21 cellular contexts compared by ENCODE assay signal in the genomic region with DNA sequence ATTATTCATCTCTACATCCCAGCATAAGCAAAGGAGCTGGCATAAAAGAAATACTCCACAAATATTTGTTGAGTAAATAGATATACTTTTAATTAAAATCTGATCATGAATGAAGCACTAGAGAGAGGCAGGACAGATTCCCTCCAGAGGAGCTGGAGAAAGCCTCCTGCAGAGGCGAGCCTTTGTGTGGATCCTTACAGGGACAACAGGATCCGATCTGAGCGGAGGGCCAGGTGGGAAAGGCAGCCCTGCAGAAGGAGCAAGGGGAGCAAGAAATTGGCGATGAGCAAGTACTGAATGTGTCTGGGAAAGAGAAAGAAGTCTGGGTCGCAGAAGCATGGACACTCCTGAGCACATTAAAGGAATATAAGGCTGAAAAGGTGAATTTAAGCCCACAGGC.
DNase-seq lines count a peak whose midpoint lies in the region; ATAC-seq, FAIRE-seq and TF ChIP-seq lines count a peak whose summit lies in the region.
"Had no signal": no experiment of that assay in that cellular context is flagged by ENCODE, and none has a peak within 500 bp of the region (broad histone marks: within the 10 kb centered on the region; RNA-seq: fewer than 3 reads in every experiment).

No MANE protein-coding gene starts in this region.

- TF ChIP-seq POLR2A in IMR-90 (IDR thresholded peaks at IDR 0.05; ENCODE audit: low read depth, low read length) (no peak), H1 (IDR thresholded peaks at IDR 0.05; ENCODE audit: control extremely low read depth in 1 of 2, low read depth in 2 of 2, low read length in 2 of 2) (no peak)

- FAIRE-seq in H1 (lab: Jason Lieb, UNC) = peak; percentile 71
- FAIRE-seq: D721Med had no signal

- no peak overlapping the region for H2AK9ac ChIP-seq in IMR-90 (replicated peaks; ENCODE audit: low read depth, low read length, poor library complexity)

- H3K27me3 ChIP-seq in IMR-90 (ENCODE audit: control insufficient read depth, insufficient read depth, low read length) (no peaks in the 10 kb centered on the region), H1 (replicated peaks in 1 of 4; ENCODE audit: control insufficient read depth in 3 of 4, extremely low read depth in 1 of 4, insufficient read depth in 3 of 4, low read length in 3 of 4) (no peaks in the 10 kb centered on the region; a peak in 1 of 7 replicates), mesendoderm (ENCODE audit: insufficient read depth, low read length, poor library complexity) (no peaks in the 10 kb centered on the region), subcutaneous abdominal adipose tissue (ENCODE audit: control insufficient read depth in 5 of 5, insufficient read depth in 4 of 5, low read length in 5 of 5) (no peaks in the 10 kb centered on the region), A673 (replicated peaks; ENCODE audit: insufficient read depth, low read depth, low read length, poor library complexity) (no peaks in the 10 kb centered on the region)
- H3K27me3 ChIP-seq: BE2C, MG63 had no signal

- H3K23me2 ChIP-seq in H1 (ENCODE audit: low read depth, low read length) = peaks cover 3% of the 10 kb centered on the region; the same call in 1 of the 2 replicates

- H3K79me2 ChIP-seq in H1 (ENCODE audit: control insufficient read depth in 1 of 2, insufficient read depth in 2 of 2, low read length in 2 of 2) = no peaks in the 10 kb centered on the region
- no peaks in the 10 kb centered on the region for H3K79me2 ChIP-seq in mesendoderm (ENCODE audit: control insufficient read depth, insufficient read depth, low read length)

- ATAC-seq in IMR-90 (ENCODE audit: low read depth) = no peak
- ATAC-seq: SK-N-SH treated with all-trans-retinoic acid at 6 μM for 48 hours had no signal

- WGBS in IMR-90 (ENCODE audit: extremely low coverage in 2 of 2, insufficient read length in 1 of 2), 2 experiments = 86% methylated on average over 1 of the region's 5 CpGs; no CpG with 5 or more reads in 1 of the 2 experiments
- 25% methylated on average over 5 of the region's 5 CpGs; no CpG with 5 or more reads in 1 of the 2 experiments for WGBS in H1 (ENCODE audit: extremely low coverage in 1 of 2, insufficient coverage in 1 of 2, insufficient read length in 1 of 2, insufficient replicate concordance in 2 of 2, low coverage in 1 of 2, low lambda C conversion rate in 2 of 2, missing lambda C conversion rate in 1 of 2), 2 experiments
- no CpG with 5 or more reads among the region's 5 CpGs for WGBS in mesendoderm (ENCODE audit: extremely low coverage, insufficient coverage, low lambda C conversion rate)

- no peak overlapping the region for H3K23ac ChIP-seq in IMR-90 (ENCODE audit: low read depth, low read length)
- no peak overlapping the region for H3K23ac ChIP-seq in H1 (ENCODE audit: insufficient read length)
- H3K23ac ChIP-seq in mesendoderm (ENCODE audit: low read length) = no peak overlapping the region

- H4K20me1 ChIP-seq in IMR-90 (ENCODE audit: insufficient read depth, low read length) (no peaks in the 10 kb centered on the region), H1 (replicated peaks in 1 of 2; ENCODE audit: control insufficient read depth in 1 of 2, insufficient read depth in 2 of 2, low read length in 2 of 2) (no peaks in the 10 kb centered on the region)

- H4K5ac ChIP-seq in IMR-90 (ENCODE audit: low read depth, low read length) (no peak overlapping the region), H1 (ENCODE audit: insufficient read length, low read depth, low read length) (no peak overlapping the region), mesendoderm (ENCODE audit: low read length) (no peak overlapping the region)

- H2AFZ ChIP-seq in IMR-90 (replicated peaks; ENCODE audit: low read length, poor library complexity) = no peak overlapping the region
- H2AFZ ChIP-seq in H1 (ENCODE audit: low read length) = no peak overlapping the region

- no peak overlapping the region for H3K9ac ChIP-seq in IMR-90 (ENCODE audit: low read depth, low read length)
- H3K9ac ChIP-seq in H1 (replicated peaks in 1 of 4; ENCODE audit: extremely low read depth in 1 of 4, low read depth in 3 of 4, low read length in 3 of 4) = no peak overlapping the region
- H3K9ac ChIP-seq in mesendoderm (ENCODE audit: low read length) = no peak overlapping the region
- no peak overlapping the region for H3K9ac ChIP-seq in subcutaneous abdominal adipose tissue (ENCODE audit: low read length in 5 of 5)

- DNase-seq in IMR-90 (no peak), H1 (ENCODE audit: low read depth in 1 of 2, low spot score in 2 of 2) (no peak), mesendoderm (peak; percentile 10), cortex of kidney (lab: John Stamatoyannopoulos, UW) (no peak), A673 (ENCODE audit: low spot score) (no peak), NCI-H1105 treated with DMSO at 0.1 percent for 48 hours (lab: John Stamatoyannopoulos, UW) (no peak)
- DNase-seq: BE2C; CD8-positive, alpha-beta memory T cell; DMS79; HCEC 1CT; MG63; NCI-H1105; NCI-H187; NCI-H2171; NCI-H446 treated with DMSO at 0.1 percent for 48 hours; NK-92 treated with Interleukin-12 subunit alpha and Interleukin-12 subunit beta, amount 100 ng/mL, for 24 hours; OCI-M1; SHP77 treated with DMSO at 0.1 percent for 48 hours had no signal

- H3K4me3 ChIP-seq in IMR-90 (ENCODE audit: insufficient read depth, low read depth, low read length) (no peak overlapping the region), H1 (ENCODE audit: extremely low read depth in 1 of 4, insufficient read depth in 2 of 4, low read depth in 3 of 4, low read length in 4 of 4) (no peak overlapping the region), mesendoderm (ENCODE audit: low read length) (no peak overlapping the region), subcutaneous abdominal adipose tissue (ENCODE audit: low read depth in 1 of 5, low read length in 5 of 5) (no peak overlapping the region), A673 (ENCODE audit: low read depth, low read length, poor library complexity, severe bottlenecking) (no peak overlapping the region)
- H3K4me3 ChIP-seq: MG63 had no signal

- no peak overlapping the region for H3K14ac ChIP-seq in IMR-90 (replicated peaks; ENCODE audit: low read depth, low read length)
- no peak overlapping the region for H3K14ac ChIP-seq in H1 (ENCODE audit: insufficient read length)

- H3K9me3 ChIP-seq in IMR-90 (ENCODE audit: control insufficient read depth, insufficient read depth, low read length) (no peaks in the 10 kb centered on the region), H1 (ENCODE audit: insufficient read depth in 2 of 2, low read depth in 1 of 2, low read length in 1 of 2) (no peaks in the 10 kb centered on the region), subcutaneous abdominal adipose tissue (ENCODE audit: control insufficient read depth in 5 of 5, low read length in 5 of 5) (no peaks in the 10 kb centered on the region), A673 (ENCODE audit: low read depth, low read length, poor library complexity, severe bottlenecking) (no peaks in the 10 kb centered on the region)
- H3K9me3 ChIP-seq: BE2C, MG63 had no signal

- H3K79me1 ChIP-seq in IMR-90 (ENCODE audit: low read depth in 1 of 2, low read length in 2 of 2) (no peaks in the 10 kb centered on the region), H1 (ENCODE audit: low read depth, low read length) (no peaks in the 10 kb centered on the region), mesendoderm (ENCODE audit: low read length) (no peaks in the 10 kb centered on the region)

- H3K4me2 ChIP-seq in IMR-90 (ENCODE audit: low read depth, low read length) = no peak overlapping the region
- H3K4me2 ChIP-seq in H1 (ENCODE audit: insufficient read depth in 1 of 2, low read depth in 2 of 2, low read length in 2 of 2) = no peak overlapping the region
- no peak overlapping the region for H3K4me2 ChIP-seq in mesendoderm (ENCODE audit: low read length)

- no peak for TF ChIP-seq RAD21 in IMR-90 (IDR thresholded peaks at IDR 0.05; ENCODE audit: low read length)
- TF ChIP-seq RAD21 in H1 (IDR thresholded peaks at IDR 0.05 in 1 of 2, conservative IDR thresholded peaks at IDR 0.05 in 1 of 2; ENCODE audit: low read depth in 2 of 2, low read length in 2 of 2) = no peak

- POLR2A ChIA-PET in IMR-90 (lab: Charles Lee; ENCODE audit: unreplicated experiment) = no interaction called here
- POLR2A ChIA-PET in H1 (lab: Charles Lee; ENCODE audit: partially characterized antibody) = no interaction called here
- POLR2A ChIA-PET in A673 (lab: Charles Lee; ENCODE audit: low non-redundant PET) = no interaction called here

- no peak overlapping the region for H2BK15ac ChIP-seq in IMR-90 (ENCODE audit: low read depth, low read length)
- no peak overlapping the region for H2BK15ac ChIP-seq in H1 (ENCODE audit: low read length)
- H2BK15ac ChIP-seq in mesendoderm (replicated peaks; ENCODE audit: low read depth) = no peak overlapping the region

- no peaks in the 10 kb centered on the region for H3K9me1 ChIP-seq in IMR-90 (ENCODE audit: insufficient read depth, low read length)

- H4K8ac ChIP-seq in IMR-90 (ENCODE audit: low read depth in 2 of 2, low read length in 2 of 2) = no peak overlapping the region
- H4K8ac ChIP-seq in H1 (ENCODE audit: extremely low read depth, insufficient read depth, low read length) = no peak overlapping the region
- H4K8ac ChIP-seq in mesendoderm (ENCODE audit: low read depth, low read length) = no peak overlapping the region

- BruUV-seq in IMR-90 (replicated peaks; lab: Mats Ljungman, UMichigan) (no TSS peak), A673 (replicated peaks; lab: Mats Ljungman, UMichigan) (no TSS peak)

- no peak overlapping the region for H2BK20ac ChIP-seq in IMR-90 (ENCODE audit: low read depth, low read length)
- H2BK20ac ChIP-seq in H1 (ENCODE audit: low read length) = no peak overlapping the region

- no peak overlapping the region for H3K18ac ChIP-seq in IMR-90 (ENCODE audit: low read depth, low read length)
- no peak overlapping the region for H3K18ac ChIP-seq in H1 (ENCODE audit: extremely low read depth, low read length)
- no peak overlapping the region for H3K18ac ChIP-seq in mesendoderm (ENCODE audit: low read length)

- H4K91ac ChIP-seq in IMR-90 (ENCODE audit: insufficient read depth, low read depth, low read length) = no peak overlapping the region
- H4K91ac ChIP-seq in H1 (replicated peaks; ENCODE audit: insufficient read length, low read length) = no peak overlapping the region

- no peak overlapping the region for H3K27ac ChIP-seq in IMR-90 (ENCODE audit: insufficient read depth, low read length)
- H3K27ac ChIP-seq in H1 (ENCODE audit: low read depth, low read length) = no peak overlapping the region
- H3K27ac ChIP-seq in mesendoderm (ENCODE audit: low read depth, low read length) = no peak overlapping the region
- peak overlapping the region; percentile 65 for H3K27ac ChIP-seq in subcutaneous abdominal adipose tissue (ENCODE audit: low read depth, low read length)
- H3K27ac ChIP-seq in A673 (ENCODE audit: low read depth, low read length, poor library complexity, severe bottlenecking) = no peak overlapping the region

- intact Hi-C loops in IMR-90 (cut with micrococcal nuclease) (no loop called here), A673 (cut with micrococcal nuclease; ENCODE audit: unreplicated experiment) (no loop called here)

- no peak overlapping the region for H2BK12ac ChIP-seq in H1 (ENCODE audit: low read depth, low read length)

- TF ChIP-seq CTCF in IMR-90 (conservative IDR thresholded peaks at IDR 0.05; ENCODE audit: low read depth, low read length) (no peak), H1 (IDR thresholded peaks at IDR 0.05; ENCODE audit: control extremely low read depth in 1 of 3, insufficient read depth in 1 of 3, low read depth in 1 of 3, low read length in 3 of 3) (no peak), A673 (conservative IDR thresholded peaks at IDR 0.05; ENCODE audit: low read depth, low read length) (no peak)

- H2BK120ac ChIP-seq in IMR-90 (ENCODE audit: low read depth, low read length) (no peak overlapping the region), H1 (replicated peaks; ENCODE audit: low read depth, low read length) (no peak overlapping the region), mesendoderm (ENCODE audit: low read depth, low read length) (no peak overlapping the region)

- dilution Hi-C loops in IMR-90 (cut with HindIII; ENCODE audit: low sequenced_read_pairs, unreplicated experiment) = no loop called here

- CTCF ChIA-PET in IMR-90 (lab: Yijun Ruan, JAX) = interaction anchor here (1.5 kb wide), 1 partner anchor 48 kb away, joined by 3 read pairs; no protein-coding TSS in a partner anchor
- CTCF ChIA-PET in H1 (lab: Charles Lee; ENCODE audit: partially characterized antibody) = no interaction called here
- CTCF ChIA-PET in A673 (lab: Charles Lee) = no interaction called here

- H3K36me3 ChIP-seq in IMR-90 (ENCODE audit: control insufficient read depth, insufficient read depth, low read length) = no peaks in the 10 kb centered on the region
- no peaks in the 10 kb centered on the region for H3K36me3 ChIP-seq in H1 (ENCODE audit: control insufficient read depth in 2 of 4, insufficient read depth in 4 of 4, low read length in 3 of 4)
- H3K36me3 ChIP-seq in mesendoderm (ENCODE audit: control insufficient read depth, insufficient read depth, low read length) = no peaks in the 10 kb centered on the region
- H3K36me3 ChIP-seq in subcutaneous abdominal adipose tissue (ENCODE audit: control insufficient read depth in 5 of 5, insufficient read depth in 5 of 5, low read length in 5 of 5) = peaks cover 0 to 17% (median 4%) of the 10 kb centered on the region in 5 donors
- no peaks in the 10 kb centered on the region for H3K36me3 ChIP-seq in A673 (ENCODE audit: insufficient read depth, low read length, poor library complexity, severe bottlenecking)
- H3K36me3 ChIP-seq: BE2C, MG63 had no signal

- no peak overlapping the region for H3K56ac ChIP-seq in IMR-90 (ENCODE audit: extremely low read depth, insufficient read depth, low read length)
- no peak overlapping the region for H3K56ac ChIP-seq in H1 (replicated peaks; ENCODE audit: insufficient read length, low read depth, low read length)
- no peak overlapping the region for H3K56ac ChIP-seq in mesendoderm (ENCODE audit: low read length)

- in situ Hi-C loops in IMR-90 (cut with MboI; ENCODE audit: low sequenced_read_pairs) = no loop called here

- H2BK5ac ChIP-seq in IMR-90 (ENCODE audit: low read depth, low read length, poor library complexity, severe bottlenecking) (no peak overlapping the region), H1 (ENCODE audit: low read depth, low read length) (no peak overlapping the region), mesendoderm (ENCODE audit: low read length) (no peak overlapping the region)

- H3K4me1 ChIP-seq in IMR-90 (ENCODE audit: control insufficient read depth, insufficient read depth, low read length) = no peaks in the 10 kb centered on the region
- H3K4me1 ChIP-seq in H1 (replicated peaks in 1 of 4; ENCODE audit: control insufficient read depth in 3 of 4, insufficient read depth in 4 of 4, low read length in 3 of 4) = peaks cover 0 to 8% (median 5%) of the 10 kb centered on the region in 4 experiments; a peak in 5 of 7 replicates
- H3K4me1 ChIP-seq in mesendoderm (ENCODE audit: control insufficient read depth, low read depth, low read length) = no peaks in the 10 kb centered on the region
- peaks cover 10 to 72% (median 66%) of the 10 kb centered on the region in 5 donors for H3K4me1 ChIP-seq in subcutaneous abdominal adipose tissue (ENCODE audit: control insufficient read depth in 5 of 5, insufficient read depth in 5 of 5, low read length in 5 of 5)
- H3K4me1 ChIP-seq in A673 (ENCODE audit: insufficient read depth, low read length, poor library complexity, severe bottlenecking) = no peaks in the 10 kb centered on the region

- TF ChIP-seq EP300 in H1 (IDR thresholded peaks at IDR 0.05; ENCODE audit: borderline replicate concordance in 1 of 2, low read depth in 2 of 2, low read length in 2 of 2) = no peak

- H3K4ac ChIP-seq in IMR-90 (ENCODE audit: low read depth, low read length) = no peak overlapping the region
- no peak overlapping the region for H3K4ac ChIP-seq in H1 (replicated peaks; ENCODE audit: insufficient read length, low read depth, low read length)
- H3K4ac ChIP-seq in mesendoderm (ENCODE audit: low read depth, low read length) = no peak overlapping the region

- H2AK5ac ChIP-seq in IMR-90 (ENCODE audit: low read depth, low read length) = peak overlapping the region; percentile 1; the same call in 1 of the 2 replicates
- no peak overlapping the region for H2AK5ac ChIP-seq in H1 (ENCODE audit: low read depth, low read length)
- H2AK5ac ChIP-seq in mesendoderm (ENCODE audit: low read length) = no peak overlapping the region
